Comparison of ENCODE assay signal across 1 cellular context in the genomic region with DNA sequence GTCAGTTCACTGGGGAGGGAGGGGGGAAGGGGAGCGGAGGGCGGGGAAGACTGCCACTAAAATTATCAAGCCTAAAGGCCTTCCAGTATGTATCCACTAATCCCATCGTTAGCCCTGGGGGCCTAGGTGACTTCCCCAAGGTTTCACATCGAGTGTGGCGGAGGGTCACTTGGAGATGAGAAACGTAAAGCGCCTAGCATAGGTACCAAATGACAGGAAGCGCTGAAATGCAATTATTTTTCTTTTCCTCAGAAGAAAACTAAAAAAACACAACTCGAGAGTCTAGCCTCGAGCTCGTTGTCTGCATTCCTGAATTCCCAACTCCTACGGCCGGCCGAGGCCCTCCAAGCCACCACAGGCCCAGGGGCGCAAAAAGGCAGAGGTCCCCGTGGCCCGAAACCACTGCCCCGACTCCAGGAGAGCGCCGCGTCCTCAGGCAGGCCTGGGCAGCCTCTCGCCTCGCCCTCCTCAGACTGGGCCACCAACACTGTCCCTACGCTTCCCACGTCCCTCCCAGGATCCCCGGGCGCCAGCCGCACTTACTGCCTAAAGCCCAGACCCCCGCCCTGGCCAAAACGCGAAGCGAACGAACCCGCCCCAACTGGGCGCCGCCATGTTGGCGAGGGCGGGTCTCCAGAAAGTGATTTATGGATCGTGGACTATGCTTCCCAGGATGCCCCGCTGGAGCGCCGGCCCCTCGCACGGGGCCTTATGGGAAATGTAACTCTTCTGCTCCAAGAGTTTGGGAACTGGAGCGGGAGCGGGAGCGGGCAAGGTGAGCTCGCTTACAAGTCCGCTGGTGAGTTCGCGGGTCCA.
A peak's percentile ranks its signal among the peaks of the same experiment; 100 is the strongest.
TF ChIP-seq lines count a peak whose summit lies in the region.

TSS of gene USP40 (minus strand) at position 642 of the 816 bp plus-strand sequence. CDS start 1,228 bp downstream, outside the sequence.

TF ChIP-seq in HepG2, 621 proteins besides CTCF, POLR2A, EP300 and RAD21 (continued from another document and continues in another):
- TF ChIP-seq, protein P1, sequence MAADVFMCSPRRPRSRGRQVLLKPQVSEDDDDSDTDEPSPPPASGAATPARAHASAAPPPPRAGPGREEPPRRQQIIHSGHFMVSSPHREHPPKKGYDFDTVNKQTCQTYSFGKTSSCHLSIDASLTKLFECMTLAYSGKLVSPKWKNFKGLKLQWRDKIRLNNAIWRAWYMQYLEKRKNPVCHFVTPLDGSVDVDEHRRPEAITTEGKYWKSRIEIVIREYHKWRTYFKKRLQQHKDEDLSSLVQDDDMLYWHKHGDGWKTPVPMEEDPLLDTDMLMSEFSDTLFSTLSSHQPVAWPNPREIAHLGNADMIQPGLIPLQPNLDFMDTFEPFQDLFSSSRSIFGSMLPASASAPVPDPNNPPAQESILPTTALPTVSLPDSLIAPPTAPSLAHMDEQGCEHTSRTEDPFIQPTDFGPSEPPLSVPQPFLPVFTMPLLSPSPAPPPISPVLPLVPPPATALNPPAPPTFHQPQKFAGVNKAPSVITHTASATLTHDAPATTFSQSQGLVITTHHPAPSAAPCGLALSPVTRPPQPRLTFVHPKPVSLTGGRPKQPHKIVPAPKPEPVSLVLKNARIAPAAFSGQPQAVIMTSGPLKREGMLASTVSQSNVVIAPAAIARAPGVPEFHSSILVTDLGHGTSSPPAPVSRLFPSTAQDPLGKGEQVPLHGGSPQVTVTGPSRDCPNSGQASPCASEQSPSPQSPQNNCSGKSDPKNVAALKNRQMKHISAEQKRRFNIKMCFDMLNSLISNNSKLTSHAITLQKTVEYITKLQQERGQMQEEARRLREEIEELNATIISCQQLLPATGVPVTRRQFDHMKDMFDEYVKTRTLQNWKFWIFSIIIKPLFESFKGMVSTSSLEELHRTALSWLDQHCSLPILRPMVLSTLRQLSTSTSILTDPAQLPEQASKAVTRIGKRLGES (CRISPR knock-in tag; IDR thresholded peaks at IDR 0.05; ENCODE audit: borderline replicate concordance): peak; percentile 44; the same call in 1 of the 2 replicates
- TF ChIP-seq DMTF1 (CRISPR knock-in tag; IDR thresholded peaks at IDR 0.05) (no peak), ZBTB42 (CRISPR knock-in tag; IDR thresholded peaks at IDR 0.05) (peak; percentile 61; the same call in 1 of the 2 replicates), CBX2 (IDR thresholded peaks at IDR 0.05; ENCODE audit: low read depth, low read length) (no peak), CBX2 (CRISPR knock-in tag; IDR thresholded peaks at IDR 0.05; ENCODE audit: low read depth) (peak; percentile 62; the same call in 1 of the 2 replicates), MBNL3 (CRISPR knock-in tag; conservative IDR thresholded peaks at IDR 0.05) (no peak), JDP2 (CRISPR knock-in tag; IDR thresholded peaks at IDR 0.05; ENCODE audit: borderline replicate concordance) (no peak; the same call in 1 of the 2 replicates), KDM5A (IDR thresholded peaks at IDR 0.05; ENCODE audit: borderline replicate concordance, low read length) (peak; percentile 85), PAX8 (CRISPR knock-in tag; IDR thresholded peaks at IDR 0.05; ENCODE audit: borderline replicate concordance) (no peak), GMEB2 (CRISPR knock-in tag; IDR thresholded peaks at IDR 0.05; ENCODE audit: low read depth) (no peak), NFATC3 (CRISPR knock-in tag; IDR thresholded peaks at IDR 0.05) (peak; percentile 97), MBD4 (IDR thresholded peaks at IDR 0.05; ENCODE audit: borderline replicate concordance, low read length) (no peak), ARNT2 (CRISPR knock-in tag; IDR thresholded peaks at IDR 0.05; ENCODE audit: low read depth) (peak; percentile 92), KLF16 (CRISPR knock-in tag; IDR thresholded peaks at IDR 0.05) (peak in 1 of 2 experiments; percentile 89; a peak in 2 of 4 replicates), ELK4 (CRISPR knock-in tag; IDR thresholded peaks at IDR 0.05; ENCODE audit: borderline replicate concordance) (0 out of 2 replicates have a peak, but pooled peaks have one; percentile 5), KDM6A (CRISPR knock-in tag; IDR thresholded peaks at IDR 0.05; ENCODE audit: low read depth) (no peak), ZNF33B (CRISPR knock-in tag; IDR thresholded peaks at IDR 0.05) (peak; percentile 99), HOXA5 (CRISPR knock-in tag; IDR thresholded peaks at IDR 0.05) (peak; percentile 99), ZNF740 (CRISPR knock-in tag; IDR thresholded peaks at IDR 0.05) (no peak), SP5 (CRISPR knock-in tag; IDR thresholded peaks at IDR 0.05; ENCODE audit: borderline replicate concordance, low read depth) (peak; percentile 79), KAT7 (CRISPR knock-in tag; IDR thresholded peaks at IDR 0.05; ENCODE audit: borderline replicate concordance) (peak; percentile 93; the same call in 1 of the 2 replicates), ZKSCAN5 (CRISPR knock-in tag; IDR thresholded peaks at IDR 0.05) (peak; percentile 64; the same call in 1 of the 2 replicates), ZNF281 (CRISPR knock-in tag; IDR thresholded peaks at IDR 0.05; ENCODE audit: borderline replicate concordance) (0 out of 2 replicates have a peak, but pooled peaks have one; percentile 5), SSRP1 (CRISPR knock-in tag; IDR thresholded peaks at IDR 0.05) (no peak), ZNF576 (CRISPR knock-in tag; IDR thresholded peaks at IDR 0.05) (0 out of 2 replicates have a peak, but pooled peaks have one; percentile 43), CBX1 (IDR thresholded peaks at IDR 0.05; ENCODE audit: low read depth) (peak; percentile 16), ZKSCAN8 (CRISPR knock-in tag; IDR thresholded peaks at IDR 0.05; ENCODE audit: borderline replicate concordance) (peak; percentile 83), CBX5 (CRISPR knock-in tag; IDR thresholded peaks at IDR 0.05; ENCODE audit: borderline replicate concordance) (peak; percentile 75; the same call in 1 of the 2 replicates), FOXO1 (CRISPR knock-in tag; IDR thresholded peaks at IDR 0.05) (peak; percentile 35; the same call in 1 of the 2 replicates)
- TF ChIP-seq, protein P2, sequence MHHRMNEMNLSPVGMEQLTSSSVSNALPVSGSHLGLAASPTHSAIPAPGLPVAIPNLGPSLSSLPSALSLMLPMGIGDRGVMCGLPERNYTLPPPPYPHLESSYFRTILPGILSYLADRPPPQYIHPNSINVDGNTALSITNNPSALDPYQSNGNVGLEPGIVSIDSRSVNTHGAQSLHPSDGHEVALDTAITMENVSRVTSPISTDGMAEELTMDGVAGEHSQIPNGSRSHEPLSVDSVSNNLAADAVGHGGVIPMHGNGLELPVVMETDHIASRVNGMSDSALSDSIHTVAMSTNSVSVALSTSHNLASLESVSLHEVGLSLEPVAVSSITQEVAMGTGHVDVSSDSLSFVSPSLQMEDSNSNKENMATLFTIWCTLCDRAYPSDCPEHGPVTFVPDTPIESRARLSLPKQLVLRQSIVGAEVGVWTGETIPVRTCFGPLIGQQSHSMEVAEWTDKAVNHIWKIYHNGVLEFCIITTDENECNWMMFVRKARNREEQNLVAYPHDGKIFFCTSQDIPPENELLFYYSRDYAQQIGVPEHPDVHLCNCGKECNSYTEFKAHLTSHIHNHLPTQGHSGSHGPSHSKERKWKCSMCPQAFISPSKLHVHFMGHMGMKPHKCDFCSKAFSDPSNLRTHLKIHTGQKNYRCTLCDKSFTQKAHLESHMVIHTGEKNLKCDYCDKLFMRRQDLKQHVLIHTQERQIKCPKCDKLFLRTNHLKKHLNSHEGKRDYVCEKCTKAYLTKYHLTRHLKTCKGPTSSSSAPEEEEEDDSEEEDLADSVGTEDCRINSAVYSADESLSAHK (CRISPR knock-in tag; IDR thresholded peaks at IDR 0.05; ENCODE audit: borderline replicate concordance): 0 out of 2 replicates have a peak, but pooled peaks have one; percentile 33
- TF ChIP-seq, protein P3, sequence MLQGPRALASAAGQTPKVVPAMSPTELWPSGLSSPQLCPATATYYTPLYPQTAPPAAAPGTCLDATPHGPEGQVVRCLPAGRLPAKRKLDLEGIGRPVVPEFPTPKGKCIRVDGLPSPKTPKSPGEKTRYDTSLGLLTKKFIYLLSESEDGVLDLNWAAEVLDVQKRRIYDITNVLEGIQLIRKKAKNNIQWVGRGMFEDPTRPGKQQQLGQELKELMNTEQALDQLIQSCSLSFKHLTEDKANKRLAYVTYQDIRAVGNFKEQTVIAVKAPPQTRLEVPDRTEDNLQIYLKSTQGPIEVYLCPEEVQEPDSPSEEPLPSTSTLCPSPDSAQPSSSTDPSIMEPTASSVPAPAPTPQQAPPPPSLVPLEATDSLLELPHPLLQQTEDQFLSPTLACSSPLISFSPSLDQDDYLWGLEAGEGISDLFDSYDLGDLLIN (CRISPR knock-in tag; IDR thresholded peaks at IDR 0.05; ENCODE audit: borderline replicate concordance): peak; percentile 84; the same call in 1 of the 2 replicates
- TF ChIP-seq, protein P4, sequence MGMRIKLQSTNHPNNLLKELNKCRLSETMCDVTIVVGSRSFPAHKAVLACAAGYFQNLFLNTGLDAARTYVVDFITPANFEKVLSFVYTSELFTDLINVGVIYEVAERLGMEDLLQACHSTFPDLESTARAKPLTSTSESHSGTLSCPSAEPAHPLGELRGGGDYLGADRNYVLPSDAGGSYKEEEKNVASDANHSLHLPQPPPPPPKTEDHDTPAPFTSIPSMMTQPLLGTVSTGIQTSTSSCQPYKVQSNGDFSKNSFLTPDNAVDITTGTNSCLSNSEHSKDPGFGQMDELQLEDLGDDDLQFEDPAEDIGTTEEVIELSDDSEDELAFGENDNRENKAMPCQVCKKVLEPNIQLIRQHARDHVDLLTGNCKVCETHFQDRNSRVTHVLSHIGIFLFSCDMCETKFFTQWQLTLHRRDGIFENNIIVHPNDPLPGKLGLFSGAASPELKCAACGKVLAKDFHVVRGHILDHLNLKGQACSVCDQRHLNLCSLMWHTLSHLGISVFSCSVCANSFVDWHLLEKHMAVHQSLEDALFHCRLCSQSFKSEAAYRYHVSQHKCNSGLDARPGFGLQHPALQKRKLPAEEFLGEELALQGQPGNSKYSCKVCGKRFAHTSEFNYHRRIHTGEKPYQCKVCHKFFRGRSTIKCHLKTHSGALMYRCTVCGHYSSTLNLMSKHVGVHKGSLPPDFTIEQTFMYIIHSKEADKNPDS (CRISPR knock-in tag; IDR thresholded peaks at IDR 0.05): no peak; the same call in 1 of the 2 replicates
